ENCODE assay signal across 9 cellular contexts in the genomic region with DNA sequence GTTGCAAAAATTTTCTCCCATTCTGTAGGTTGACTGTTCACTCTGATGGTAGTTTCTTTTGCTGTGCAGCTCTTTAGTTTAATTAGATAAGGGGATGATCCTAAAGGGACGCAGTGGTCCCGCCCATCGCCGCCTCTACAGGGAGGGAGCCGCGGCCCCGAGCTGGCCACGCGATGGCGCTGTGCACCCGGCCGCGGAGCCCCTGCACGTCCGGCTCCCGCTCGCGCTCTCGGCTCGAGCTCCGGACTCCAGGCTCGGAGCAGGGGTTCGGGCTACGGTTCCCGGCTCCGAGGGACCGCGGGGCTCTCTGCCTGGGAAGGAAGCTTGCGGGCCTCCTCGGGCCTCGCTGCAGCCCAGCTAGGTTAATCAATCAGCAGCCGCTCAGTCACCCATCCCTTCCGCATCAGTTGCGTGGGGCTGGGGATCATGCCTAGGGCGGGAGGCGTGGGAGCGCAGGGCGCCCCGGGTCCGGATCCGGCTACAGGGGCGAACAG.
DNase-seq lines count a peak whose midpoint lies in the region; ATAC-seq and TF ChIP-seq lines count a peak whose summit lies in the region.
"Had no signal": no experiment of that assay in that cellular context is flagged by ENCODE, and none has a peak within 500 bp of the region (broad histone marks: within the 10 kb centered on the region; RNA-seq: fewer than 3 reads in every experiment).

No MANE protein-coding gene starts in this region.

- CTCF ChIA-PET in Panc1 (lab: Charles Lee), result interaction anchor here (0.6 to 1.0 kb wide), 4 partner anchors 48 to 756 kb away, joined by 3 to 5 read pairs (median 4); no protein-coding TSS in a partner anchor

- BruUV-seq in Panc1 (replicated peaks; lab: Mats Ljungman, UMichigan), result no TSS peak

- in situ Hi-C loops in Panc1 (cut with HindIII; ENCODE audit: low pct_unique_long_range_greater_than_20kb, low sequenced_read_pairs), result no loop called here

- H3K27ac ChIP-seq in Panc1 (ENCODE audit: low read length) (no peak overlapping the region), parathyroid adenoma (no peak overlapping the region)
- H3K27ac ChIP-seq: epithelial cell of prostate had no signal

- H3K4me1 ChIP-seq in Panc1 (ENCODE audit: control insufficient read depth, insufficient read depth, low read length) (peaks cover 8% of the 10 kb centered on the region), parathyroid adenoma (no peaks in the 10 kb centered on the region)

- H3K36me3 ChIP-seq in Panc1 (ENCODE audit: control insufficient read depth, insufficient read depth, low read length) (no peaks in the 10 kb centered on the region), parathyroid adenoma (ENCODE audit: control insufficient read depth, insufficient read depth, low read length) (no peaks in the 10 kb centered on the region)

- peak overlapping the region; percentile 39 to 64 for H3K4me3 ChIP-seq in Panc1 (ENCODE audit: low read depth in 2 of 2, low read length in 2 of 2)
- H3K4me3 ChIP-seq in parathyroid adenoma (ENCODE audit: low read depth, low read length), result peak overlapping the region; percentile 17

- intact Hi-C loops in Panc1 (cut with micrococcal nuclease; ENCODE audit: unreplicated experiment) (loop anchor here (2.0 kb wide), 1 partner anchor 660 kb away; no protein-coding TSS in a partner anchor), head of caudate nucleus (cut with DNase I) (loop anchor here (5.0 to 10.0 kb wide), 3 partner anchors 576 to 783 kb away; a partner anchor contains a TSS)

- TF ChIP-seq CTCF in GM10266 (IDR thresholded peaks at IDR 0.05; ENCODE audit: control insufficient read depth, insufficient read depth, low read depth, missing control alignments) (peak; percentile 93), Panc1 (IDR thresholded peaks at IDR 0.05) (peak; percentile 99), parathyroid adenoma (IDR thresholded peaks at IDR 0.05) (peak; percentile 61)

- POLR2A ChIA-PET in Panc1 (lab: Charles Lee), result no interaction called here

- ATAC-seq in HG02610 (IDR thresholded peaks at IDR 0.05; ENCODE audit: unreplicated experiment) (peak; percentile 84), Panc1 (peak; percentile 98)

- DNase-seq in GM10266 (ENCODE audit: extremely low spot score) (peak; percentile 80), Panc1 (ENCODE audit: low read depth, low spot score) (no peak), head of caudate nucleus (peak; percentile 42 to 91 (median 80)), ureter (ENCODE audit: low spot score) (peak; percentile 75), NCI-H2171 treated with DMSO at 0.1 percent for 48 hours (lab: John Stamatoyannopoulos, UW) (no peak)
- peak; percentile 58 for DNase-seq in activated naive CD4-positive, alpha-beta T cell treated with anti-CD3 and anti-CD28 coated beads, Interleukin-2, amount 50 U/mL, for 16 hours

- H3K27me3 ChIP-seq in Panc1 (ENCODE audit: control insufficient read depth, insufficient read depth, low read length), result peaks cover 22% of the 10 kb centered on the region
- no peaks in the 10 kb centered on the region for H3K27me3 ChIP-seq in parathyroid adenoma (ENCODE audit: control insufficient read depth, insufficient read depth, low read length)

- H2AFZ ChIP-seq in parathyroid adenoma, result peak overlapping the region; percentile 9

- H3K9me3 ChIP-seq in Panc1 (ENCODE audit: control insufficient read depth, insufficient read depth, low read depth, low read length) (no peaks in the 10 kb centered on the region), parathyroid adenoma (ENCODE audit: control insufficient read depth, low read length) (no peaks in the 10 kb centered on the region)

- no peak overlapping the region for H3K9ac ChIP-seq in parathyroid adenoma

- peak overlapping the region; percentile 65 for H3K4me2 ChIP-seq in parathyroid adenoma (ENCODE audit: low read length)

- no peaks in the 10 kb centered on the region for H3K79me2 ChIP-seq in parathyroid adenoma

Comparison
In these comparisons a context has a peak if more than half of its experiments do, and no peak if none do; other contexts are left out.
1. DNase-seq: peak in GM10266 (single experiment), activated naive CD4-positive, alpha-beta T cell treated with anti-CD3 and anti-CD28 coated beads, Interleukin-2, amount 50 U/mL, for 16 hours (single experiment), head of caudate nucleus (42 of 42) and ureter (single experiment); none in Panc1 (single experiment) and NCI-H2171 treated with DMSO at 0.1 percent for 48 hours (single experiment).
2. Peak in every context shown above with its lines, with median percentiles within 50 percentile points of each other: CTCF ChIP-seq.